ENCODE assay signal across 1 cellular context in the genomic region with DNA sequence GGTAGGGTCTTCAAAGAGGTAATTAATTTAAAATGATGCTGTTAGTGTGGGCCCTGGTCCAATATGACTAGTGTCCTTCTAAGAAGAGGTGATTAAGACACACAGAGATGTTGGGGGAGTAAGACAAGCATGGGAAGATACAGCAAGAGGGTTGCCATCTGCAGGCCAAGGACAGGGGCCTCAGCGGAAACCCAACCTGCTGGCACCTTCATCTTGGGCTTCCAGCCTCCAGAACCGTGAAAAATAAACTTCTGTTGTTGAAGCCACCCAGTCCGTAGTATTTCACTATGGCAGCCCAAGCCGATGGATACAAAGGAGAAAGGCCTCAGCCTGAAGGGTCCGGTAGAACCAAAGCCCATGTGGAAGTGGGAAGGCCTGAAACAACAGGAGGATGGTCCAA.
TF ChIP-seq lines count a peak whose summit lies in the region.

No MANE protein-coding gene starts in this region.

TF ChIP-seq in GM23338, 12 proteins besides CTCF, POLR2A, EP300 and RAD21 (continued from another document):
- TF ChIP-seq, protein P1, sequence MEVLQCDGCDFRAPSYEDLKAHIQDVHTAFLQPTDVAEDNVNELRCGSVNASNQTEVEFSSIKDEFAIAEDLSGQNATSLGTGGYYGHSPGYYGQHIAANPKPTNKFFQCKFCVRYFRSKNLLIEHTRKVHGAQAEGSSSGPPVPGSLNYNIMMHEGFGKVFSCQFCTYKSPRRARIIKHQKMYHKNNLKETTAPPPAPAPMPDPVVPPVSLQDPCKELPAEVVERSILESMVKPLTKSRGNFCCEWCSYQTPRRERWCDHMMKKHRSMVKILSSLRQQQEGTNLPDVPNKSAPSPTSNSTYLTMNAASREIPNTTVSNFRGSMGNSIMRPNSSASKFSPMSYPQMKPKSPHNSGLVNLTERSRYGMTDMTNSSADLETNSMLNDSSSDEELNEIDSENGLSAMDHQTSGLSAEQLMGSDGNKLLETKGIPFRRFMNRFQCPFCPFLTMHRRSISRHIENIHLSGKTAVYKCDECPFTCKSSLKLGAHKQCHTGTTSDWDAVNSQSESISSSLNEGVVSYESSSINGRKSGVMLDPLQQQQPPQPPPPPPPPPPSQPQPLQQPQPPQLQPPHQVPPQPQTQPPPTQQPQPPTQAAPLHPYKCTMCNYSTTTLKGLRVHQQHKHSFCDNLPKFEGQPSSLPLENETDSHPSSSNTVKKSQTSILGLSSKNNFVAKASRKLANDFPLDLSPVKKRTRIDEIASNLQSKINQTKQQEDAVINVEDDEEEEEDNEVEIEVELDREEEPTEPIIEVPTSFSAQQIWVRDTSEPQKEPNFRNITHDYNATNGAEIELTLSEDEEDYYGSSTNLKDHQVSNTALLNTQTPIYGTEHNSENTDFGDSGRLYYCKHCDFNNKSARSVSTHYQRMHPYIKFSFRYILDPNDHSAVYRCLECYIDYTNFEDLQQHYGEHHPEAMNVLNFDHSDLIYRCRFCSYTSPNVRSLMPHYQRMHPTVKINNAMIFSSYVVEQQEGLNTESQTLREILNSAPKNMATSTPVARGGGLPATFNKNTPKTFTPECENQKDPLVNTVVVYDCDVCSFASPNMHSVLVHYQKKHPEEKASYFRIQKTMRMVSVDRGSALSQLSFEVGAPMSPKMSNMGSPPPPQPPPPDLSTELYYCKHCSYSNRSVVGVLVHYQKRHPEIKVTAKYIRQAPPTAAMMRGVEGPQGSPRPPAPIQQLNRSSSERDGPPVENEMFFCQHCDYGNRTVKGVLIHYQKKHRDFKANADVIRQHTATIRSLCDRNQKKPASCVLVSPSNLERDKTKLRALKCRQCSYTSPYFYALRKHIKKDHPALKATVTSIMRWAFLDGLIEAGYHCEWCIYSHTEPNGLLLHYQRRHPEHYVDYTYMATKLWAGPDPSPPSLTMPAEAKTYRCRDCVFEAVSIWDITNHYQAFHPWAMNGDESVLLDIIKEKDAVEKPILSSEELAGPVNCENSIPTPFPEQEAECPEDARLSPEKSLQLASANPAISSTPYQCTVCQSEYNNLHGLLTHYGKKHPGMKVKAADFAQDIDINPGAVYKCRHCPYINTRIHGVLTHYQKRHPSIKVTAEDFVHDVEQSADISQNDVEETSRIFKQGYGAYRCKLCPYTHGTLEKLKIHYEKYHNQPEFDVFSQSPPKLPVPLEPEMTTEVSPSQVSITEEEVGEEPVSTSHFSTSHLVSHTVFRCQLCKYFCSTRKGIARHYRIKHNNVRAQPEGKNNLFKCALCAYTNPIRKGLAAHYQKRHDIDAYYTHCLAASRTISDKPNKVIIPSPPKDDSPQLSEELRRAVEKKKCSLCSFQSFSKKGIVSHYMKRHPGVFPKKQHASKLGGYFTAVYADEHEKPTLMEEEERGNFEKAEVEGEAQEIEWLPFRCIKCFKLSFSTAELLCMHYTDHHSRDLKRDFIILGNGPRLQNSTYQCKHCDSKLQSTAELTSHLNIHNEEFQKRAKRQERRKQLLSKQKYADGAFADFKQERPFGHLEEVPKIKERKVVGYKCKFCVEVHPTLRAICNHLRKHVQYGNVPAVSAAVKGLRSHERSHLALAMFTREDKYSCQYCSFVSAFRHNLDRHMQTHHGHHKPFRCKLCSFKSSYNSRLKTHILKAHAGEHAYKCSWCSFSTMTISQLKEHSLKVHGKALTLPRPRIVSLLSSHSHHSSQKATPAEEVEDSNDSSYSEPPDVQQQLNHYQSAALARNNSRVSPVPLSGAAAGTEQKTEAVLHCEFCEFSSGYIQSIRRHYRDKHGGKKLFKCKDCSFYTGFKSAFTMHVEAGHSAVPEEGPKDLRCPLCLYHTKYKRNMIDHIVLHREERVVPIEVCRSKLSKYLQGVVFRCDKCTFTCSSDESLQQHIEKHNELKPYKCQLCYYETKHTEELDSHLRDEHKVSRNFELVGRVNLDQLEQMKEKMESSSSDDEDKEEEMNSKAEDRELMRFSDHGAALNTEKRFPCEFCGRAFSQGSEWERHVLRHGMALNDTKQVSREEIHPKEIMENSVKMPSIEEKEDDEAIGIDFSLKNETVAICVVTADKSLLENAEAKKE (CRISPR knock-in tag; IDR thresholded peaks at IDR 0.05) = no peak
